In the genomic region with DNA sequence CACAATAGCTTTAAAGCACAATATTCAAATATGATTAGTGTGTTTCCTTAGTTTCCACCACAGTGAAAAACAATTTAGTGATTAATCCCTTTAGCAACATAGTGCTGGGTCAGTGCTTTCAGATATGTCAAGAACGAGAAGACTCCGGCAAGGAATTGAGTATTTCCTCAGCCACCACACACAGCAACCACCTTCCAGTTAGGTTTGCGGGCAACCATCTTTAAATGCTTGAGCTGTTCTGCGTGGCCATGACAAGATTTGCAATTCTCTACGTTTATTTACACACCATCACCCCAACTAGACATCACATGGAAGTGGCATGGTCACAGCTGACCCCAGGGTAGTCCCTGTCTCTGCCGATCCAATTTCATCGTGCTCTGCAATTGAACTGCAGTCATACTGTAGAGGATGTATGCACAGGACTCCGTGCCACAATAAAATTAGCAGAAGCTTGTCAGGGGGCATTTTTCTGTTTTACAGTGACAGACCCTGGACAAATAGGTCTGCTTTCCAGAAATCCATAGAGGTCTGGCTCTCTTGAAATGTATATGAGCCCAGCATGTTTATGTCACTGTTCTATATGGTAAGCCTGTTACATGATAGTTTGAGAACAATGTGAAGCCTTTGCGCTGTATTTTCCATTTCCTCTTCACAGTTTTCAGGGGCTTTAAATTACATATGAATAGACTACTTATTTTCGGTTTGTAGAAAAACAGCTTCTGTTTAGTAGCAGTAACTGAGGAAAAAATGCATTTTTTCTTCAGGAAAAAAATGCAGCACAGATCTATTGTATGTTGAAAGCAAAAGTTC, we compare ENCODE assay signal across 19 cellular contexts.
DNase-seq lines count a peak whose midpoint lies in the region; FAIRE-seq and TF ChIP-seq lines count a peak whose summit lies in the region.
"Had no signal": no experiment of that assay in that cellular context is flagged by ENCODE, and none has a peak within 500 bp of the region (broad histone marks: within the 10 kb centered on the region; RNA-seq: fewer than 3 reads in every experiment).

No MANE protein-coding gene starts in this region.

- no peaks in the 10 kb centered on the region for H3K36me3 ChIP-seq in HUES6 (ENCODE audit: control insufficient read depth, insufficient read depth, low read length)
- no peaks in the 10 kb centered on the region for H3K36me3 ChIP-seq in astrocyte (ENCODE audit: insufficient read depth, low read length)
- H3K36me3 ChIP-seq: cardiac muscle cell, tibial artery had no signal

- no peaks in the 10 kb centered on the region for H3K9me3 ChIP-seq in HUES6 (ENCODE audit: control insufficient read depth, insufficient read depth, low read depth, low read length)
- no peaks in the 10 kb centered on the region for H3K9me3 ChIP-seq in astrocyte (ENCODE audit: insufficient read depth, low read depth, low read length)
- H3K9me3 ChIP-seq: tibial artery had no signal

- H3K27me3 ChIP-seq in HUES6 (ENCODE audit: control insufficient read depth, insufficient read depth, low read length) (no peaks in the 10 kb centered on the region), astrocyte (ENCODE audit: insufficient read depth, low read length) (no peaks in the 10 kb centered on the region)
- H3K27me3 ChIP-seq: cardiac muscle cell, tibial artery had no signal

- intact Hi-C loops in MCF 10A (cut with micrococcal nuclease): no loop called here

- peak overlapping the region; percentile 66 for H3K27ac ChIP-seq in HUES6 (ENCODE audit: low read depth, low read length)
- H3K27ac ChIP-seq in astrocyte (ENCODE audit: low read depth, low read length): no peak overlapping the region
- H3K27ac ChIP-seq: cardiac muscle cell, tibial artery had no signal

- peak overlapping the region; percentile 69 for H3K4me2 ChIP-seq in astrocyte (ENCODE audit: low read length)

- H3K79me2 ChIP-seq in astrocyte (ENCODE audit: insufficient read depth, low read length): no peaks in the 10 kb centered on the region

- no peaks in the 10 kb centered on the region for H3K36me3 Mint-ChIP-seq in astrocyte (ENCODE audit: low read depth, unreplicated experiment)
- H3K36me3 Mint-ChIP-seq in MCF 10A (ENCODE audit: insufficient read depth, unreplicated experiment): no peaks in the 10 kb centered on the region
- H3K36me3 Mint-ChIP-seq: stimulated activated naive B cell treated with anti-CD40 and anti-IgM and Interleukin-4, amounts not matched to agents 10 μg/mL and 1 μg/mL and 100 μg/mL, for 72 hours had no signal

- no peak overlapping the region for H3K4me3 Mint-ChIP-seq in astrocyte (ENCODE audit: unreplicated experiment)
- no peak overlapping the region for H3K4me3 Mint-ChIP-seq in MCF 10A (ENCODE audit: unreplicated experiment)
- H3K4me3 Mint-ChIP-seq: activated naive CD8-positive, alpha-beta T cell treated with anti-CD3 and anti-CD28 coated beads, Interleukin-2, amount 50 U/mL, for 24 hours; stimulated activated naive B cell treated with anti-CD40 and anti-IgM and Interleukin-4, amounts not matched to agents 10 μg/mL and 1 μg/mL and 100 μg/mL, for 72 hours had no signal

- CTCF ChIA-PET in MCF 10A (lab: Yijun Ruan, JAX): interaction anchor here (0.6 kb wide), 1 partner anchor 13 kb away, joined by 3 read pairs; no protein-coding TSS in a partner anchor

- H3K27ac Mint-ChIP-seq in astrocyte (ENCODE audit: unreplicated experiment): no peak overlapping the region
- no peak overlapping the region for H3K27ac Mint-ChIP-seq in MCF 10A (ENCODE audit: low read depth, unreplicated experiment)
- H3K27ac Mint-ChIP-seq: activated naive CD8-positive, alpha-beta T cell treated with anti-CD3 and anti-CD28 coated beads, Interleukin-2, amount 50 U/mL, for 24 hours; activated T-helper 2 cell treated with anti-CD3 and anti-CD28 coated beads, Interferon-gamma antibody, Interleukin-2, Interleukin-4, amounts not matched to agents 10 μg/mL and 5 μg/mL and 100 μg/mL, durations not matched to agents 14 hours and 24 hours and 36 hours; stimulated activated naive B cell treated with anti-CD40 and anti-IgM and Interleukin-4, amounts not matched to agents 10 μg/mL and 1 μg/mL and 100 μg/mL, for 72 hours had no signal

- TF ChIP-seq CTCF in astrocyte (IDR thresholded peaks at IDR 0.05; ENCODE audit: insufficient read depth, low read depth, low read length) (no peak), MCF 10A (IDR thresholded peaks at IDR 0.05; ENCODE audit: unreplicated experiment) (no peak)

- H3K9me3 Mint-ChIP-seq in astrocyte (ENCODE audit: unreplicated experiment) (no peaks in the 10 kb centered on the region), MCF 10A (ENCODE audit: unreplicated experiment) (no peaks in the 10 kb centered on the region)
- H3K9me3 Mint-ChIP-seq: activated naive CD8-positive, alpha-beta T cell treated with anti-CD3 and anti-CD28 coated beads, Interleukin-2, amount 50 U/mL, for 24 hours; activated T-helper 2 cell treated with anti-CD3 and anti-CD28 coated beads, Interferon-gamma antibody, Interleukin-2, Interleukin-4, amounts not matched to agents 10 μg/mL and 5 μg/mL and 100 μg/mL, durations not matched to agents 14 hours and 24 hours and 36 hours; stimulated activated naive B cell treated with anti-CD40 and anti-IgM and Interleukin-4, amounts not matched to agents 10 μg/mL and 1 μg/mL and 100 μg/mL, for 72 hours had no signal

- peak overlapping the region; percentile 46 for H3K9ac ChIP-seq in HUES6 (ENCODE audit: low read length)
- no peak overlapping the region for H3K9ac ChIP-seq in astrocyte (ENCODE audit: low read length)

- no peaks in the 10 kb centered on the region for H3K27me3 Mint-ChIP-seq in astrocyte (ENCODE audit: low read depth, unreplicated experiment)
- peaks cover 14% of the 10 kb centered on the region for H3K27me3 Mint-ChIP-seq in MCF 10A (ENCODE audit: insufficient read depth, unreplicated experiment)
- H3K27me3 Mint-ChIP-seq: stimulated activated naive B cell treated with anti-CD40 and anti-IgM and Interleukin-4, amounts not matched to agents 10 μg/mL and 1 μg/mL and 100 μg/mL, for 72 hours had no signal

- H3K4me1 ChIP-seq in HUES6 (ENCODE audit: control insufficient read depth, insufficient read depth, low read length): peaks cover 45% of the 10 kb centered on the region
- no peaks in the 10 kb centered on the region for H3K4me1 ChIP-seq in astrocyte (ENCODE audit: insufficient read depth, low read length)
- H3K4me1 ChIP-seq: tibial artery had no signal

- H3K4me1 Mint-ChIP-seq in astrocyte (ENCODE audit: low read depth, unreplicated experiment) (peaks cover 11% of the 10 kb centered on the region), MCF 10A (ENCODE audit: insufficient read depth, unreplicated experiment) (no peaks in the 10 kb centered on the region)
- H3K4me1 Mint-ChIP-seq: activated naive CD8-positive, alpha-beta T cell treated with anti-CD3 and anti-CD28 coated beads, Interleukin-2, amount 50 U/mL, for 24 hours; stimulated activated naive B cell treated with anti-CD40 and anti-IgM and Interleukin-4, amounts not matched to agents 10 μg/mL and 1 μg/mL and 100 μg/mL, for 72 hours had no signal

- DNase-seq in astrocyte (ENCODE audit: low read depth) (no peak), iPS DF 19.7 (ENCODE audit: low read depth, low spot score) (peak; percentile 9), renal cortical epithelial cell (ENCODE audit: low read depth) (peak; percentile 75), SIG-M5 (lab: John Stamatoyannopoulos, UW) (no peak), MCF 10A (ENCODE audit: unreplicated experiment) (no peak), NCI-H524 (lab: John Stamatoyannopoulos, UW) (no peak)
- no peak for DNase-seq in activated CD4-positive, alpha-beta T cell treated with anti-CD3 and anti-CD28 coated beads for 48 hours
- DNase-seq: activated CD4-positive, CD25-positive, alpha-beta regulatory T cell; activated naive CD8-positive, alpha-beta T cell treated with anti-CD3 and anti-CD28 coated beads, Interleukin-2, amount 50 U/mL, for 24 hours; DMS79; mesenchymal stem cell; NCI-H1417; stimulated activated naive B cell treated with anti-CD40 and anti-IgM and Interleukin-4, amounts not matched to agents 10 μg/mL and 1 μg/mL and 100 μg/mL, for 72 hours; T-helper 2 cell; tibial artery had no signal

- no peak for FAIRE-seq in astrocyte (lab: Jason Lieb, UNC)
- FAIRE-seq: keratinocyte had no signal

- H3K4me3 ChIP-seq in HUES6 (ENCODE audit: low read depth, low read length) (peak overlapping the region; percentile 41), astrocyte (ENCODE audit: insufficient read depth, low read depth, low read length) (no peak overlapping the region)
- H3K4me3 ChIP-seq: cardiac muscle cell, tibial artery had no signal

- POLR2A ChIA-PET in MCF 10A (lab: Yijun Ruan, JAX): no interaction called here

- BruUV-seq in MCF 10A (replicated peaks; lab: Mats Ljungman, UMichigan): no TSS peak

- peak overlapping the region; percentile 80 for H2AFZ ChIP-seq in astrocyte (ENCODE audit: low read depth, low read length)

- H4K20me1 ChIP-seq in astrocyte (ENCODE audit: insufficient read depth, low read length): no peaks in the 10 kb centered on the region

Comparison
In these comparisons a context has a peak if more than half of its experiments do, and no peak if none do; other contexts are left out.
1. DNase-seq: peak in iPS DF 19.7 (single experiment) and renal cortical epithelial cell (single experiment); none in astrocyte (single experiment), SIG-M5 (single experiment), activated CD4-positive, alpha-beta T cell treated with anti-CD3 and anti-CD28 coated beads for 48 hours (single experiment), MCF 10A (single experiment) and NCI-H524 (0 of 2).